Comparison of ENCODE assay signal across 18 cellular contexts in genomic region chr9:117374076-117374740, GRCh38. TPM values are rescaled to one million over a fixed set of nuclear protein-coding genes. Genes with fewer than 3 reads are reported as not detected.
DNase-seq lines count a peak whose midpoint lies in the region; ATAC-seq and TF ChIP-seq lines count a peak whose summit lies in the region.
"Had no signal": no experiment of that assay in that cellular context is flagged by ENCODE, and none has a peak within 500 bp of the region (broad histone marks: within the 10 kb centered on the region; RNA-seq: fewer than 3 reads in every experiment).

No MANE protein-coding gene starts in this region.

- TF ChIP-seq CTCF in LNCaP clone FGC (IDR thresholded peaks at IDR 0.05; ENCODE audit: control insufficient read depth, extremely low read depth, insufficient read depth) (no peak), VCaP (conservative IDR thresholded peaks at IDR 0.05) (no peak), osteoblast (IDR thresholded peaks at IDR 0.05; ENCODE audit: extremely low read depth, low read depth, low read length) (no peak)

- no peaks in the 10 kb centered on the region for H3K4me1 ChIP-seq in osteoblast (ENCODE audit: insufficient read depth, low read length)
- H3K4me1 ChIP-seq: BLaER1, Caco-2 had no signal

- H2AFZ ChIP-seq in osteoblast (ENCODE audit: low read length): no peak overlapping the region

- H3K27me3 ChIP-seq in osteoblast (ENCODE audit: insufficient read depth, low read length): no peaks in the 10 kb centered on the region
- H3K27me3 ChIP-seq: BLaER1 had no signal

- DNase-seq in NCI-H1105 treated with DMSO at 0.1 percent for 48 hours (lab: John Stamatoyannopoulos, UW): peak; percentile 10
- DNase-seq in NCI-H1105 (lab: John Stamatoyannopoulos, UW): no peak
- DNase-seq in LNCaP clone FGC (ENCODE audit: low read depth): peak; percentile 54
- peak; percentile 14 for DNase-seq in osteoblast (ENCODE audit: insufficient read length, low spot score, missing footprints)
- DNase-seq in middle frontal gyrus (ENCODE audit: extremely low spot score, low spot score): no peak
- no peak for DNase-seq in mesenteric fat pad (ENCODE audit: low spot score)
- DNase-seq: Caco-2; CD4-positive, CD25-positive, alpha-beta regulatory T cell; CD8-positive, alpha-beta T cell; DMS153; DND-41; GOT3; HCEC 1CT had no signal

- H3K79me2 ChIP-seq in osteoblast (ENCODE audit: insufficient read depth, low read length): no peaks in the 10 kb centered on the region

- ATAC-seq in GM21381 (IDR thresholded peaks at IDR 0.05; ENCODE audit: unreplicated experiment): no peak
- ATAC-seq: CD8-positive, alpha-beta T cell had no signal

- H3K27ac ChIP-seq in VCaP: peak overlapping the region; percentile 37
- no peak overlapping the region for H3K27ac ChIP-seq in osteoblast (ENCODE audit: low read depth, low read length)
- H3K27ac ChIP-seq: 22Rv1, BLaER1, C4-2B had no signal

- no peaks in the 10 kb centered on the region for H3K9me3 ChIP-seq in osteoblast (ENCODE audit: low read depth, low read length)
- H3K9me3 ChIP-seq: BLaER1, Caco-2 had no signal

- no peaks in the 10 kb centered on the region for H3K36me3 ChIP-seq in osteoblast (ENCODE audit: insufficient read depth, low read length)
- H3K36me3 ChIP-seq: BLaER1 had no signal

- H4K20me1 ChIP-seq in osteoblast (ENCODE audit: insufficient read depth, low read length): no peaks in the 10 kb centered on the region
- H4K20me1 ChIP-seq: BLaER1 had no signal

- no peak overlapping the region for H3K4me2 ChIP-seq in osteoblast (ENCODE audit: insufficient read depth, low read length)
- H3K4me2 ChIP-seq: BLaER1 had no signal

- H3K4me3 ChIP-seq in LNCaP clone FGC (ENCODE audit: low read depth, low read length) (no peak overlapping the region), osteoblast (ENCODE audit: insufficient read depth, low read length) (no peak overlapping the region)
- H3K4me3 ChIP-seq: BLaER1 had no signal

RNA-seq across cellular contexts. Expression of gene ASTN2, which starts 40.6 kb away (rescaled TPM):
- total RNA-seq in osteoblast (4.7 TPM in 2 replicates), mesenteric fat pad (3.1 TPM)

Comparison
In these comparisons a context has a peak if more than half of its experiments do, and no peak if none do; other contexts are left out.
1. DNase-seq: peak in NCI-H1105 treated with DMSO at 0.1 percent for 48 hours (single experiment), LNCaP clone FGC (single experiment) and osteoblast (single experiment); none in NCI-H1105 (single experiment), middle frontal gyrus (single experiment) and mesenteric fat pad (single experiment).